ENCODE assay signal across 25 cellular contexts in genomic region chr7:35446091-35446490, GRCh38.
DNase-seq lines count a peak whose midpoint lies in the region; ATAC-seq, FAIRE-seq and TF ChIP-seq lines count a peak whose summit lies in the region.
"Had no signal": no experiment of that assay in that cellular context is flagged by ENCODE, and none has a peak within 500 bp of the region (broad histone marks: within the 10 kb centered on the region; RNA-seq: fewer than 3 reads in every experiment).

No MANE protein-coding gene starts in this region.

- H3K27me3 ChIP-seq in right atrium auricular region (no peaks in the 10 kb centered on the region), heart right ventricle (no peaks in the 10 kb centered on the region)
- H3K27me3 ChIP-seq: MG63 had no signal

- peaks cover 18 to 33% of the 10 kb centered on the region in 2 donors for H3K27me3 Mint-ChIP-seq in T-cell

- H3K4me3 ChIP-seq in right atrium auricular region (no peak overlapping the region), heart right ventricle (no peak overlapping the region)
- H3K4me3 ChIP-seq: HAP-1, MG63 had no signal

- TF ChIP-seq CTCF in right atrium auricular region (IDR thresholded peaks at IDR 0.05) (no peak), heart right ventricle (IDR thresholded peaks at IDR 0.05) (no peak)

- H3K4me3 Mint-ChIP-seq in T-cell, result no peak overlapping the region
- H3K4me3 Mint-ChIP-seq: HFFc6 had no signal

- intact Hi-C loops in Right ventricle myocardium superior (cut with DNase I), result no loop called here
- intact Hi-C loops in heart right ventricle (cut with DNase I), result loop anchor here in 1 of 10 donors (2.0 kb wide), 1 partner anchor 19 kb away; no protein-coding TSS in a partner anchor

- no peaks in the 10 kb centered on the region for H3K9me3 ChIP-seq in right atrium auricular region
- no peaks in the 10 kb centered on the region for H3K9me3 ChIP-seq in heart right ventricle
- H3K9me3 ChIP-seq: HAP-1, MG63, SK-N-SH had no signal

- no peaks in the 10 kb centered on the region for H3K9me3 Mint-ChIP-seq in T-cell
- H3K9me3 Mint-ChIP-seq: HFFc6 had no signal

- ATAC-seq in Right ventricle myocardium superior (ENCODE audit: poor library complexity), result peak; percentile 96
- peak; percentile 83 to 97 (median 90) for ATAC-seq in heart right ventricle
- no peak for ATAC-seq in HG03097 (IDR thresholded peaks at IDR 0.05; ENCODE audit: low FRiP score, unreplicated experiment)
- ATAC-seq in T-cell (replicated peaks in 1 of 4), result no peak
- ATAC-seq: Panc1 had no signal

- 27 to 34% methylated on average over 6 of the region's 6 CpGs for WGBS in heart right ventricle, 2 donors

- POLR2A ChIA-PET in T-cell (lab: Charles Lee), result no interaction called here

- no peaks in the 10 kb centered on the region for H3K4me1 Mint-ChIP-seq in T-cell

- no peaks in the 10 kb centered on the region for H3K36me3 ChIP-seq in right atrium auricular region
- H3K36me3 ChIP-seq in heart right ventricle, result no peaks in the 10 kb centered on the region
- H3K36me3 ChIP-seq: HAP-1, MG63 had no signal

- CTCF ChIA-PET in T-cell (lab: Charles Lee), result no interaction called here

- H3K27ac ChIP-seq in right atrium auricular region, result peak overlapping the region in 1 of 2 donors; percentile 72
- peak overlapping the region in 4 of 10 donors; percentile 1 to 41 (median 20) for H3K27ac ChIP-seq in heart right ventricle
- H3K27ac ChIP-seq: RWPE1 had no signal

- H3K36me3 Mint-ChIP-seq in T-cell, result no peaks in the 10 kb centered on the region

- peak; percentile 20 for FAIRE-seq in urothelium cell line (lab: Jason Lieb, UNC)
- FAIRE-seq: G401.6 had no signal

- H3K27ac Mint-ChIP-seq in T-cell, result no peak overlapping the region
- H3K27ac Mint-ChIP-seq: HFFc6 had no signal

- DNase-seq in Right ventricle myocardium superior (peak; percentile 51), right atrium auricular region (ENCODE audit: low spot score) (no peak), heart right ventricle (peak; percentile 21 to 49), islet precursor cell (peak; percentile 89), urothelium cell line (ENCODE audit: low spot score) (no peak), T-cell (no peak), NCI-H2196 treated with DMSO at 0.1 percent for 48 hours (lab: John Stamatoyannopoulos, UW; ENCODE audit: unreplicated experiment) (no peak)
- DNase-seq: GOT3, HFFc6, KBM-7, MG63, NCI-H1105 treated with DMSO at 0.1 percent for 48 hours, NCI-H146, NCI-H1930, NCI-H2107, NCI-H2227 treated with DMSO at 0.1 percent for 48 hours, NCI-H510A, NCI-H69, SIG-M5, SK-N-SH had no signal

- H3K4me1 ChIP-seq in right atrium auricular region (peaks cover 0 to 3% of the 10 kb centered on the region in 2 donors), heart right ventricle (peaks cover 0 to 9% (median 3%) of the 10 kb centered on the region in 9 donors)
- H3K4me1 ChIP-seq: HAP-1 had no signal

Comparison
In these comparisons a context has a peak if more than half of its experiments do, and no peak if none do; other contexts are left out.
1. DNase-seq: peak in Right ventricle myocardium superior (single experiment), heart right ventricle (2 of 2) and islet precursor cell (single experiment); none in right atrium auricular region (single experiment), urothelium cell line (single experiment), T-cell (0 of 34) and NCI-H2196 treated with DMSO at 0.1 percent for 48 hours (single experiment).
2. ATAC-seq: peak in Right ventricle myocardium superior (single experiment) and heart right ventricle (8 of 8); none in HG03097 (single experiment) and T-cell (0 of 4).